In the genomic region with DNA sequence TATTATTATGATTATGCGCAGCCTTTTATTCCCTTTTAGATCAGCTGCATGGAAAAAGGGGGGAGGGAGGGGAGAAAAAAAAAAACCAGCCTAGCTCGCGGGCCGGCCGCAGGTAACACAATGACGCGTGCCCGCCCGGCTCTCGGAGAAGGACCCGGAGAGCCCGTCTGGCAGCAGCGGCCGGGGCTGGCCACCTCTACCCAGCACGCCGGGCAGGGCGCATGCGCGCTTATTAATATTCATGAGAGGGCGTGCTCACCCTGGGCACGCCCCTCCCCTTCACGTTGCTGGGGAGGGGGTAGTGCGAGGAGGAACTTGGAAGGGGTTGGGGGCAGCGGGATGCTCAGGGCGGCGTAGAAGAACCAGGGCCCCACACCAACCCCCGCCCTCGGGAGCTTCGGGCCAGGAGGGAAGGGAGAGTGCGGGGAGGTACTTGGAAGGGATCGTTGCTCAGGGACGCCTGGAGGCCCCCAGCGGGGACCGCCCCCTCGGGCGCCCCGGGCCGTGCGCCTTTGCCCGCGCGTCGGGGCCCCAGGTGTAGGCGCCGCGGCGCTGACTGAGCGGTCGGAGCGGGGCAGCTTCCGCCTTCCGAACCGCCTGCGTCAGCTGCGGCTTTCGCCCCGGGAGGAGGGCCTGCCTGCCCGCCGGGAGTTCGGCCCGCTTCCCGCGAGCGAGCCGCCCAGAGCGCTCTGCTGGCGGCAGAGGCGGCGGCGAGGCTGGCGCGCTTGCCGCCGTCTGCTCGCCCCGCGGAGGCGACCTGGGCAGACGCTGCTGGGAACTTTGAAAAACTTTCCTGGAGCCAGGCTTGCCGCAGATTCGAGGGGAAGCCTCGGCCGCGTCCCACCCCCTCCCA, we compare ENCODE assay signal across 8 cellular contexts. TPM values are rescaled to one million over a fixed set of nuclear protein-coding genes. Genes with fewer than 3 reads are reported as not detected.
DNase-seq lines count a peak whose midpoint lies in the region; ATAC-seq and TF ChIP-seq lines count a peak whose summit lies in the region.

JAG1 (minus strand) TSS at position 169 of the 853 bp plus-strand sequence. CDS start 469 bp downstream, outside the sequence.

- peak; percentile 61 for DNase-seq in DMS 273 treated with DMSO at 0.1 percent for 48 hours (lab: John Stamatoyannopoulos, UW)
- peak; percentile 96 for DNase-seq in NCI-H748 (lab: John Stamatoyannopoulos, UW; ENCODE audit: unreplicated experiment)
- peak; percentile 21 to 26 for DNase-seq in activated CD8-positive, alpha-beta memory T cell treated with anti-CD3 and anti-CD28 coated beads for 4 hours (ENCODE audit: low read depth in 2 of 2)
- DNase-seq in epithelial cell of esophagus (ENCODE audit: low read depth) = peak; percentile 97
- peak; percentile 92 to 96 for DNase-seq in mesothelial cell of epicardium (ENCODE audit: low spot score in 2 of 2, unreplicated experiment in 2 of 2)
- peak; percentile 71 for DNase-seq in stimulated activated naive B cell treated with anti-CD40 and anti-IgM and Interleukin-4, amounts not matched to agents 10 μg/mL and 1 μg/mL and 100 μg/mL, for 72 hours

- H3K27me3 Mint-ChIP-seq in mesothelial cell of epicardium (ENCODE audit: low read depth) = peaks cover 6% of the 10 kb centered on the region
- peaks cover 64 to 82% of the 10 kb centered on the region in 2 donors for H3K27me3 Mint-ChIP-seq in stimulated activated naive B cell treated with anti-CD40 and anti-IgM and Interleukin-4, amounts not matched to agents 10 μg/mL and 1 μg/mL and 100 μg/mL, for 72 hours

- no peaks in the 10 kb centered on the region for H3K36me3 Mint-ChIP-seq in mesothelial cell of epicardium
- no peaks in the 10 kb centered on the region for H3K36me3 Mint-ChIP-seq in stimulated activated naive B cell treated with anti-CD40 and anti-IgM and Interleukin-4, amounts not matched to agents 10 μg/mL and 1 μg/mL and 100 μg/mL, for 72 hours

- TF ChIP-seq CTCF in epithelial cell of esophagus (IDR thresholded peaks at IDR 0.05; ENCODE audit: insufficient read depth, low read depth, low read length, missing control alignments) (no peak), mesothelial cell of epicardium (IDR thresholded peaks at IDR 0.05; ENCODE audit: unreplicated experiment) (no peak)

- no peaks in the 10 kb centered on the region for H3K9me3 Mint-ChIP-seq in mesothelial cell of epicardium
- H3K9me3 Mint-ChIP-seq in stimulated activated naive B cell treated with anti-CD40 and anti-IgM and Interleukin-4, amounts not matched to agents 10 μg/mL and 1 μg/mL and 100 μg/mL, for 72 hours = peaks cover 0 to 1% of the 10 kb centered on the region in 2 donors

- peak within 1 kb of the TSS; percentile 98 for H3K4me3 Mint-ChIP-seq in mesothelial cell of epicardium
- H3K4me3 Mint-ChIP-seq in stimulated activated naive B cell treated with anti-CD40 and anti-IgM and Interleukin-4, amounts not matched to agents 10 μg/mL and 1 μg/mL and 100 μg/mL, for 72 hours = peak within 1 kb of the TSS; percentile 91 to 92

- H3K4me1 Mint-ChIP-seq in mesothelial cell of epicardium = peaks cover 34% of the 10 kb centered on the region
- peaks cover 31 to 48% of the 10 kb centered on the region in 2 donors for H3K4me1 Mint-ChIP-seq in stimulated activated naive B cell treated with anti-CD40 and anti-IgM and Interleukin-4, amounts not matched to agents 10 μg/mL and 1 μg/mL and 100 μg/mL, for 72 hours

- H3K4me3 ChIP-seq in epithelial cell of esophagus (ENCODE audit: low read length) = peak within 1 kb of the TSS; percentile 98

- ATAC-seq in GM19468 (IDR thresholded peaks at IDR 0.05; ENCODE audit: extremely low read depth, unreplicated experiment) (peak; percentile 33), HG03571 (IDR thresholded peaks at IDR 0.05; ENCODE audit: unreplicated experiment) (peak; percentile 64)
- ATAC-seq in stimulated activated naive B cell treated with anti-CD40 and anti-IgM and Interleukin-4, amounts not matched to agents 10 μg/mL and 1 μg/mL and 100 μg/mL, for 72 hours (replicated peaks) = peak; percentile 76 to 79

- H3K27ac Mint-ChIP-seq in mesothelial cell of epicardium = peak within 1 kb of the TSS; percentile 98
- H3K27ac Mint-ChIP-seq in stimulated activated naive B cell treated with anti-CD40 and anti-IgM and Interleukin-4, amounts not matched to agents 10 μg/mL and 1 μg/mL and 100 μg/mL, for 72 hours = peak within 1 kb of the TSS; percentile 91

RNA-seq across cellular contexts. Expression of gene JAG1, which starts in this region (rescaled TPM):
- 70.6 to 74.1 TPM (median 70.9 TPM) in 3 replicates for total RNA-seq in mesothelial cell of epicardium

Comparison
In these comparisons a context has a peak if more than half of its experiments do, and no peak if none do; other contexts are left out.
1. Peak in every context shown above with its lines: DNase-seq, ATAC-seq and H3K4me3 ChIP-seq.
2. DNase-seq: peak in every context shown above with its lines; median percentile 97 in epithelial cell of esophagus; 96 in NCI-H748; 94 in mesothelial cell of epicardium; 71 in stimulated activated naive B cell treated with anti-CD40 and anti-IgM and Interleukin-4, amounts not matched to agents 10 μg/mL and 1 μg/mL and 100 μg/mL, for 72 hours; 61 in DMS 273 treated with DMSO at 0.1 percent for 48 hours; 24 in activated CD8-positive, alpha-beta memory T cell treated with anti-CD3 and anti-CD28 coated beads for 4 hours.